In the genomic region with DNA sequence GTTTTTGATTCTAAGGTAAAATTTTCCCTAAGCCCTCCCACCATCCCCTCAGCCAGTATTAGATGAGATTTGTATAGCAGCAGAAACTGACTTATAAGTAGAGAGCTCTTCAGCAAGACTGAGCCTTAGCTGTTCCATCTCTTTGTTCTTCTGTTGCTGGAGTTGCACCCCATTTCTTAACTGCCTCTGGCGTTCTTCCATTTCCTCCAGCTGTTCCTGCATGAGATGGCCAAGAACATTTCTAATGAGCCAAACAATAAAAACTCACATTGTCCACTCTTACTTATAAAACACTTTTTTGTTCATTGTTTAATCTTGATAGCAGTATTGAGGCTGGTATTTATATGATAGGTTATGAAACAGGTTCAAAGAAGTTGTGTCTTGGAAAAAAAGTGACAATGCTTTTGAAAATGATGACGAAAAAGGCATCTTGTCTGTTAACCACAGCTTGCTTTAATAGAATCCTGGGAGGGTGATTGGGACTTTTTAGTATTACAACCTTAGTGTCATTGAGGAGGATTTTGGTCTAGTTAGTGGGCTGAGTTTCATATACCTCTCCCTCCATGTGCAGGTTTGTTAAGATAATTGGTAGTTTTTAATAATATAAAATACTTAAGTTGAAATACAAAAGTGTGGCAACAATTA, we compare ENCODE assay signal across 1 cellular context.
TF ChIP-seq lines count a peak whose summit lies in the region.

No MANE protein-coding gene starts in this region.

TF ChIP-seq in K562, 482 proteins besides CTCF, POLR2A, EP300 and RAD21:
- peak; percentile 6; the same call in 1 of the 2 replicates for TF ChIP-seq POLR2AphosphoS5 (IDR thresholded peaks at IDR 0.05; ENCODE audit: control insufficient read depth, insufficient read depth, low read depth, low read length)
- TF ChIP-seq ELF2 (CRISPR knock-in tag; IDR thresholded peaks at IDR 0.05) = 0 out of 2 replicates have a peak, but pooled peaks have one; percentile 15
- TF ChIP-seq HMBOX1 (IDR thresholded peaks at IDR 0.05) = no peak
